26 cellular contexts compared by ENCODE assay signal in genomic region chr16:57604177-57604576, GRCh38. TPM values are rescaled to one million over a fixed set of nuclear protein-coding genes. Genes with fewer than 3 reads are reported as not detected.
DNase-seq lines count a peak whose midpoint lies in the region; TF ChIP-seq lines count a peak whose summit lies in the region.
"Had no signal": no experiment of that assay in that cellular context is flagged by ENCODE, and none has a peak within 500 bp of the region (broad histone marks: within the 10 kb centered on the region; RNA-seq: fewer than 3 reads in every experiment).

No MANE protein-coding gene starts in this region.

- H3K4me3 Mint-ChIP-seq in activated T-cell treated with anti-CD3 and anti-CD28 coated beads, Interleukin-2, amount 50 U/mL, for 24 hours = no peak overlapping the region
- H3K4me3 Mint-ChIP-seq in endodermal cell = no peak overlapping the region
- H3K4me3 Mint-ChIP-seq: B cell, nephron progenitor cell had no signal

- intact Hi-C loops in stomach (cut with DNase I; ENCODE audit: low total_unique reads) (no loop called here), esophagus squamous epithelium (cut with DNase I) (loop anchor here (5.0 kb wide), 1 partner anchor 43 kb away; no protein-coding TSS in a partner anchor)

- H3K9ac ChIP-seq in endodermal cell (ENCODE audit: extremely low read depth, low read length, poor library complexity, severe bottlenecking) = no peak overlapping the region

- peaks cover 3% of the 10 kb centered on the region for H3K36me3 Mint-ChIP-seq in activated T-cell treated with anti-CD3 and anti-CD28 coated beads, Interleukin-2, amount 50 U/mL, for 24 hours (ENCODE audit: low read depth)
- H3K36me3 Mint-ChIP-seq in endodermal cell (ENCODE audit: low read depth) = no peaks in the 10 kb centered on the region

- no peaks in the 10 kb centered on the region for H3K27me3 Mint-ChIP-seq in activated T-cell treated with anti-CD3 and anti-CD28 coated beads, Interleukin-2, amount 50 U/mL, for 24 hours
- peaks cover 8% of the 10 kb centered on the region for H3K27me3 Mint-ChIP-seq in endodermal cell (ENCODE audit: insufficient read depth)

- H3K4me3 ChIP-seq in endodermal cell (ENCODE audit: low read length) = no peak overlapping the region
- peak overlapping the region in 1 of 4 donors; percentile 21 for H3K4me3 ChIP-seq in stomach
- no peak overlapping the region for H3K4me3 ChIP-seq in esophagus squamous epithelium
- H3K4me3 ChIP-seq: heart right ventricle, lung, MG63, skin epidermis, suprapubic skin had no signal

- H3K4me1 ChIP-seq in endodermal cell (ENCODE audit: control insufficient read depth, insufficient read depth, low read length) = peaks cover 3% of the 10 kb centered on the region
- peaks cover 36 to 82% (median 64%) of the 10 kb centered on the region in 4 donors for H3K4me1 ChIP-seq in stomach
- H3K4me1 ChIP-seq in esophagus squamous epithelium = peaks cover under 1 to 14% (median 3%) of the 10 kb centered on the region in 3 donors

- H3K27me3 ChIP-seq in endodermal cell (ENCODE audit: control insufficient read depth, insufficient read depth, low read length, poor library complexity, severe bottlenecking) (no peaks in the 10 kb centered on the region), stomach (peaks cover 0 to 14% (median 0%) of the 10 kb centered on the region in 3 donors), esophagus squamous epithelium (peaks cover 0 to 17% (median 0%) of the 10 kb centered on the region in 4 donors)

- no peak overlapping the region for H3K27ac Mint-ChIP-seq in activated T-cell treated with anti-CD3 and anti-CD28 coated beads, Interleukin-2, amount 50 U/mL, for 24 hours
- H3K27ac Mint-ChIP-seq in endodermal cell = no peak overlapping the region
- H3K27ac Mint-ChIP-seq: B cell, nephron progenitor cell had no signal

- TF ChIP-seq CTCF in endodermal cell (conservative IDR thresholded peaks at IDR 0.05) (no peak), stomach (IDR thresholded peaks at IDR 0.05) (no peak), esophagus squamous epithelium (IDR thresholded peaks at IDR 0.05) (no peak)

- no peak for TF ChIP-seq POLR2A in stomach (IDR thresholded peaks at IDR 0.05)
- TF ChIP-seq POLR2A in esophagus squamous epithelium (IDR thresholded peaks at IDR 0.05) = no peak

- no peaks in the 10 kb centered on the region for H3K9me3 Mint-ChIP-seq in activated T-cell treated with anti-CD3 and anti-CD28 coated beads, Interleukin-2, amount 50 U/mL, for 24 hours
- no peaks in the 10 kb centered on the region for H3K9me3 Mint-ChIP-seq in endodermal cell
- H3K9me3 Mint-ChIP-seq: nephron progenitor cell had no signal

- no peaks in the 10 kb centered on the region for H3K9me3 ChIP-seq in KOPT-K1 (ENCODE audit: insufficient read depth, low read length, poor library complexity, severe bottlenecking)
- no peaks in the 10 kb centered on the region for H3K9me3 ChIP-seq in endodermal cell (ENCODE audit: control insufficient read depth, low read length)
- H3K9me3 ChIP-seq in stomach = no peaks in the 10 kb centered on the region
- H3K9me3 ChIP-seq in esophagus squamous epithelium = no peaks in the 10 kb centered on the region
- H3K9me3 ChIP-seq: heart right ventricle, MG63, suprapubic skin had no signal

- H3K36me3 ChIP-seq in KOPT-K1 (ENCODE audit: insufficient read depth, low read length) = no peaks in the 10 kb centered on the region
- H3K36me3 ChIP-seq in endodermal cell (ENCODE audit: control insufficient read depth, insufficient read depth, low read length) = no peaks in the 10 kb centered on the region
- H3K36me3 ChIP-seq in stomach = no peaks in the 10 kb centered on the region
- H3K36me3 ChIP-seq in esophagus squamous epithelium = no peaks in the 10 kb centered on the region
- H3K36me3 ChIP-seq: heart right ventricle, MG63, suprapubic skin had no signal

- 92 to 94% methylated on average over 7 of the region's 7 CpGs for WGBS in endodermal cell (ENCODE audit: insufficient coverage in 1 of 2, insufficient read length in 1 of 2), 2 experiments
- 71 to 95% (median 84%) methylated on average over 7 of the region's 7 CpGs for WGBS in stomach, 5 donors
- 97 to 100% methylated on average over 4 to 7 of the region's 7 CpGs for WGBS in esophagus squamous epithelium, 2 donors

- TF ChIP-seq EP300 in stomach (IDR thresholded peaks at IDR 0.05) = no peak

- peaks cover 63% of the 10 kb centered on the region for H3K4me1 Mint-ChIP-seq in activated T-cell treated with anti-CD3 and anti-CD28 coated beads, Interleukin-2, amount 50 U/mL, for 24 hours (ENCODE audit: low read depth)
- H3K4me1 Mint-ChIP-seq in endodermal cell = peaks cover 7% of the 10 kb centered on the region

- peak overlapping the region; percentile 91 for H3K27ac ChIP-seq in KOPT-K1 (ENCODE audit: low read depth, low read length, poor library complexity, severe bottlenecking)
- H3K27ac ChIP-seq in endodermal cell (ENCODE audit: low read depth, low read length) = no peak overlapping the region
- H3K27ac ChIP-seq in stomach = peak overlapping the region; percentile 77 to 88 (median 84)
- H3K27ac ChIP-seq in esophagus squamous epithelium = no peak overlapping the region
- H3K27ac ChIP-seq: suprapubic skin had no signal

- DNase-seq in activated T-cell treated with anti-CD3 and anti-CD28 coated beads, Interleukin-2, amount 50 U/mL, for 24 hours = peak; percentile 17
- no peak for DNase-seq in activated T-cell treated with anti-CD3 and anti-CD28 coated beads, Interleukin-2, amount 50 U/mL, for 1 hour
- DNase-seq in endodermal cell (peak; percentile 12), stomach (no peak), esophagus squamous epithelium (lab: John Stamatoyannopoulos, UW) (no peak), HCEC 1CT (no peak)
- DNase-seq: ACHN; caudate nucleus; cortex of kidney; DMS153; heart right ventricle; KBM-7; left cardiac atrium; MG63; NCI-H1105 treated with DMSO at 0.1 percent for 48 hours; NCI-H187 treated with DMSO at 0.1 percent for 48 hours; NCI-H2171; NCI-H510A; nephron progenitor cell; stimulated activated naive CD4-positive, alpha-beta T cell; T-helper 9 cell had no signal

RNA-seq across cellular contexts. Expression of gene ADGRG1, which starts 24.3 kb away (rescaled TPM):
- total RNA-seq in endodermal cell = under 1 TPM; 0.64 TPM
- 122 TPM for polyA plus RNA-seq in endodermal cell (2013, experiment 1 of 2)
- polyA plus RNA-seq in endodermal cell (2013, experiment 2 of 2) = 97.9 TPM
- 10 to 100 TPM; 17.4 to 84.8 (median 47.2) TPM for total RNA-seq in stomach
- polyA plus RNA-seq in stomach = 10 to 100 TPM in 2 of 3 donors, 1 to 10 TPM in 1; 8.9 to 30.9 (median 21.7) TPM
- total RNA-seq in esophagus squamous epithelium = 10 to 100 TPM; 37.0 to 65.5 (median 42.1) TPM

Comparison
In these comparisons a context has a peak if more than half of its experiments do, and no peak if none do; other contexts are left out.
1. DNase-seq: peak in activated T-cell treated with anti-CD3 and anti-CD28 coated beads, Interleukin-2, amount 50 U/mL, for 24 hours (single experiment) and endodermal cell (single experiment); none in activated T-cell treated with anti-CD3 and anti-CD28 coated beads, Interleukin-2, amount 50 U/mL, for 1 hour (single experiment), stomach (single experiment), esophagus squamous epithelium (single experiment) and HCEC 1CT (single experiment).
2. H3K27ac ChIP-seq: peak in KOPT-K1 (single experiment) and stomach (5 of 5); none in endodermal cell (single experiment) and esophagus squamous epithelium (0 of 4).
3. RNA of gene ADGRG1, which starts 24.3 kb away (total RNA-seq): 17.4 to 84.8 TPM in stomach and 37.0 to 65.5 TPM in esophagus squamous epithelium; 0.64 TPM in endodermal cell; every median in the first group is over 10 times any median in the second.